In the genomic region with DNA sequence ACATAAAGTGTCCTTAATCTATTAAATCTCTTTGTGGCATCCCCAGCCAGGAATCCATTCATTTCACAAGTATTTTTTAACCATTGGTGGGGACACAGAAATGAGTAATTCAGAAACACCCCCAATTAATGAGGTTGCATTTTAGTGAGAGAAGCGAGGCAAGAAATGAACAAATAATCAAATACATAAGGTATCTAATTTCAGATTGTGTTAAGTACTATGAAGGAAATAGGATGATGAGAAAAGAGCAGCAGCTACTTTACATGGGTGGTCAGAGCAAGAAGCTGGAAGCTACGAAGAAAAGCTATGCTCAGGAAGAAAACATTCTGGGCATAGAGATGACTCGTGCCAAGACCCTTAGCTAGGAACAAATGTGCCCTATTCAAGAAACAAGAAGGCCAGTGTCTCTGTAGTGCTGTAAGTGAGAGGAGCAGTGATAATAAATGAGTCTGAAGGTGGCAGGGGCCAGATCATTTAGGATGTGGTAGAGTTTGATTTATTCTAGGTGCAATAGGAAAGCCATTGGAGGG, we compare ENCODE assay signal across 18 cellular contexts.
DNase-seq lines count a peak whose midpoint lies in the region; ATAC-seq and TF ChIP-seq lines count a peak whose summit lies in the region.
"Had no signal": no experiment of that assay in that cellular context is flagged by ENCODE, and none has a peak within 500 bp of the region (broad histone marks: within the 10 kb centered on the region; RNA-seq: fewer than 3 reads in every experiment).

No MANE protein-coding gene starts in this region.

- H3K9me3 Mint-ChIP-seq in activated naive CD8-positive, alpha-beta T cell treated with anti-CD3 and anti-CD28 coated beads for 36 hours = no peaks in the 10 kb centered on the region
- H3K9me3 Mint-ChIP-seq: CD14-positive monocyte, T-cell had no signal

- H2BK5ac ChIP-seq in mesenchymal stem cell (ENCODE audit: low read depth, low read length, poor library complexity, severe bottlenecking) = no peak overlapping the region

- no peaks in the 10 kb centered on the region for H3K4me1 Mint-ChIP-seq in activated naive CD8-positive, alpha-beta T cell treated with anti-CD3 and anti-CD28 coated beads for 36 hours
- H3K4me1 Mint-ChIP-seq: B cell, CD14-positive monocyte, T-cell had no signal

- in situ Hi-C loops in G401 (cut with HindIII; ENCODE audit: low sequenced_read_pairs) = no loop called here

- no peak overlapping the region for H3K18ac ChIP-seq in mesenchymal stem cell (ENCODE audit: low read depth in 1 of 2, low read length in 2 of 2)

- H2BK12ac ChIP-seq in mesenchymal stem cell (ENCODE audit: low read length in 2 of 2) = peak overlapping the region in 1 of 2 experiments; percentile 37

- H3K9ac ChIP-seq in SK-N-SH = peak overlapping the region; percentile 37; the same call in 1 of the 2 replicates
- H3K9ac ChIP-seq in mesenchymal stem cell (ENCODE audit: low read length) = no peak overlapping the region

- H3K4ac ChIP-seq in mesenchymal stem cell (ENCODE audit: low read depth in 1 of 2, low read length in 2 of 2) = peak overlapping the region in 1 of 2 experiments; percentile 37

- no peak overlapping the region for H3K4me3 ChIP-seq in SK-N-SH (ENCODE audit: low read depth in 2 of 2, low read length in 1 of 2)
- H3K4me3 ChIP-seq in mesenchymal stem cell (ENCODE audit: insufficient read depth in 1 of 2, low read depth in 1 of 2, low read length in 2 of 2) = no peak overlapping the region

- no peak for TF ChIP-seq EP300 in SK-N-SH (IDR thresholded peaks at IDR 0.05; ENCODE audit: borderline replicate concordance in 1 of 2, low read depth in 1 of 2, low read length in 1 of 2)

- H3K4me2 ChIP-seq in SK-N-SH = 0 out of 2 replicates have a peak overlapping the region, but pooled peaks have one; percentile 17
- no peak overlapping the region for H3K4me2 ChIP-seq in mesenchymal stem cell (ENCODE audit: low read length, poor library complexity, severe bottlenecking)

- H2BK15ac ChIP-seq in mesenchymal stem cell (ENCODE audit: low read depth, poor library complexity, severe bottlenecking) = no peak overlapping the region

- H3K36me3 ChIP-seq in SK-N-SH (replicated peaks in 1 of 2; ENCODE audit: control insufficient read depth in 1 of 2, insufficient read depth in 2 of 2, low read length in 1 of 2) = no peaks in the 10 kb centered on the region
- H3K36me3 ChIP-seq in mesenchymal stem cell (ENCODE audit: control insufficient read depth in 1 of 2, insufficient read depth in 2 of 2, low read depth in 1 of 2, low read length in 2 of 2) = no peaks in the 10 kb centered on the region

- no peaks in the 10 kb centered on the region for H4K20me1 ChIP-seq in SK-N-SH (ENCODE audit: insufficient read depth)

- no peak overlapping the region for H3K14ac ChIP-seq in mesenchymal stem cell (ENCODE audit: low read length in 2 of 2)

- CTCF ChIA-PET in SK-N-SH (lab: Yijun Ruan, JAX) = no interaction called here

- no peak overlapping the region for H3K23ac ChIP-seq in mesenchymal stem cell (ENCODE audit: low read length in 2 of 2)

- H3K27me3 ChIP-seq in SK-N-SH (ENCODE audit: insufficient read depth) (no peaks in the 10 kb centered on the region), mesenchymal stem cell (ENCODE audit: control insufficient read depth in 1 of 2, insufficient read depth in 1 of 2, low read length in 2 of 2) (no peaks in the 10 kb centered on the region)

- no peak overlapping the region for H2BK120ac ChIP-seq in mesenchymal stem cell (ENCODE audit: low read depth, low read length)

- ATAC-seq in SK-N-SH treated with all-trans-retinoic acid at 6 μM for 48 hours = no peak
- ATAC-seq: T-cell had no signal

- H3K79me1 ChIP-seq in mesenchymal stem cell (replicated peaks; ENCODE audit: low read length, poor library complexity, severe bottlenecking) = no peaks in the 10 kb centered on the region

- peaks cover 36% of the 10 kb centered on the region for H3K27me3 Mint-ChIP-seq in activated naive CD8-positive, alpha-beta T cell treated with anti-CD3 and anti-CD28 coated beads for 36 hours

- H2AK5ac ChIP-seq in mesenchymal stem cell (ENCODE audit: low read length, severe bottlenecking) = peak overlapping the region; percentile 68

- no peak for DNase-seq in SK-N-SH
- peak; percentile 17 for DNase-seq in M059J (ENCODE audit: low read depth)
- no peak for DNase-seq in mesenchymal stem cell
- DNase-seq in activated naive CD8-positive, alpha-beta T cell treated with anti-CD3 and anti-CD28 coated beads for 36 hours = no peak
- DNase-seq in G401 (ENCODE audit: low spot score) = no peak
- DNase-seq in dermis blood vessel endothelial cell = no peak
- DNase-seq in NCI-H2029 treated with DMSO at 0.1 percent for 48 hours (lab: John Stamatoyannopoulos, UW) = no peak
- DNase-seq: DMS53, NCI-H1417, NCI-H1694 treated with DMSO at 0.1 percent for 48 hours, NCI-H446 treated with DMSO at 0.1 percent for 48 hours, NCI-H526 treated with DMSO at 0.1 percent for 48 hours, SHP77, T-cell had no signal

- H3F3A ChIP-seq in SK-N-SH (replicated peaks; ENCODE audit: insufficient read depth) = peaks cover 37% of the 10 kb centered on the region

- no peak for TF ChIP-seq RAD21 in SK-N-SH (IDR thresholded peaks at IDR 0.05; ENCODE audit: low read length)

- H3K27ac ChIP-seq in SK-N-SH (ENCODE audit: low read depth in 2 of 2, low read length in 1 of 2) (peak overlapping the region; percentile 35 to 91; a peak in 3 of 4 replicates), mesenchymal stem cell (ENCODE audit: low read length, poor library complexity, severe bottlenecking) (no peak overlapping the region)
- H3K27ac ChIP-seq: 22Rv1 had no signal

- 28% methylated on average over 3 of the region's 3 CpGs for WGBS in SK-N-SH (ENCODE audit: low lambda C conversion rate)
- WGBS in mesenchymal stem cell = 48% methylated on average over 2 of the region's 3 CpGs

- H3K36me3 Mint-ChIP-seq in activated naive CD8-positive, alpha-beta T cell treated with anti-CD3 and anti-CD28 coated beads for 36 hours = no peaks in the 10 kb centered on the region
- H3K36me3 Mint-ChIP-seq: CD14-positive monocyte, T-cell had no signal

- POLR2A ChIA-PET in SK-N-SH (lab: Yijun Ruan, JAX) = no interaction called here

- no peaks in the 10 kb centered on the region for H3K9me3 ChIP-seq in SK-N-SH
- H3K9me3 ChIP-seq in mesenchymal stem cell (ENCODE audit: control insufficient read depth, low read length) = no peaks in the 10 kb centered on the region

- no peaks in the 10 kb centered on the region for H3K9me2 ChIP-seq in SK-N-SH

- H3K27ac Mint-ChIP-seq in activated naive CD8-positive, alpha-beta T cell treated with anti-CD3 and anti-CD28 coated beads for 36 hours = no peak overlapping the region
- H3K27ac Mint-ChIP-seq: B cell, CD14-positive monocyte, T-cell had no signal

- H4K91ac ChIP-seq in mesenchymal stem cell (ENCODE audit: low read length) = no peak overlapping the region

- H3K4me1 ChIP-seq in SK-N-SH (ENCODE audit: control insufficient read depth in 1 of 2, insufficient read depth in 2 of 2, low read depth in 1 of 2, low read length in 1 of 2) (peaks cover 0 to 50% of the 10 kb centered on the region in 2 experiments; a peak in 2 of 4 replicates), mesenchymal stem cell (ENCODE audit: control insufficient read depth, insufficient read depth, low read depth, low read length) (peaks cover 7% of the 10 kb centered on the region)

- no peaks in the 10 kb centered on the region for H3K79me2 ChIP-seq in SK-N-SH (ENCODE audit: insufficient read depth)

- H3K4me3 Mint-ChIP-seq in activated naive CD8-positive, alpha-beta T cell treated with anti-CD3 and anti-CD28 coated beads for 36 hours = no peak overlapping the region
- H3K4me3 Mint-ChIP-seq: B cell, CD14-positive monocyte, T-cell had no signal

- TF ChIP-seq CTCF in SK-N-SH (IDR thresholded peaks at IDR 0.05) = no peak

- no peak overlapping the region for H4K8ac ChIP-seq in mesenchymal stem cell (ENCODE audit: low read length)

- H2AFZ ChIP-seq in SK-N-SH (ENCODE audit: low read depth) = peak overlapping the region; percentile 52; the same call in 1 of the 2 replicates
- H2AFZ ChIP-seq in mesenchymal stem cell (ENCODE audit: low read depth, low read length) = no peak overlapping the region

TF ChIP-seq in SK-N-SH treated with all-trans-retinoic acid at 6 μM for 48 hours, 23 proteins besides CTCF, POLR2A, EP300 and RAD21 (continues in another document):
- no peak for TF ChIP-seq OSR1 (CRISPR knock-in tag; IDR thresholded peaks at IDR 0.05)
- no peak for TF ChIP-seq TOX (CRISPR knock-in tag; IDR thresholded peaks at IDR 0.05; ENCODE audit: borderline replicate concordance)
- TF ChIP-seq RARB (CRISPR knock-in tag; IDR thresholded peaks at IDR 0.05) = no peak
- no peak for TF ChIP-seq TSHZ2 (CRISPR knock-in tag; IDR thresholded peaks at IDR 0.05)
- no peak for TF ChIP-seq TCF4 (CRISPR knock-in tag; IDR thresholded peaks at IDR 0.05; ENCODE audit: borderline replicate concordance)
